ENCODE assay signal across 18 cellular contexts in the genomic region with DNA sequence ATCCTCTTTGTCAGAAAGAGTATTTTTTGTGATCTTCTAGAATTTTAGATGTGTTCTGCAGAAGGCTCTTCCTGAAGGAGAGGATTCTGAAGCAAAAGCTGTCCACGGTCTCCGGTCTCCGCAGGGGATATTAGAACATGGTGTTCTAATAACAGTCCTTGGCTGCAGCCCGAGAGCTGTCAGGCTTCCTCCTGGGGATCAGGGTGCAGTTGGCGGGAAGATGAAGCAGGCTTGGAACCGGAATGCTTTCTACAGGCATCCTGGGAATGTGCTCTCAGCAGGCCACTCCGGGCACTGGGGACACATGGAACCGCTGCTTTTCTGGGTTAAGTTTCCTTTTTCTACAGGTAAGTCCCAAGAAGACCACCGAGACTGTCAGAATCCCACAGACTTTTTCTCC.
DNase-seq lines count a peak whose midpoint lies in the region; ATAC-seq and TF ChIP-seq lines count a peak whose summit lies in the region.
"Had no signal": no experiment of that assay in that cellular context is flagged by ENCODE, and none has a peak within 500 bp of the region (broad histone marks: within the 10 kb centered on the region; RNA-seq: fewer than 3 reads in every experiment).

No MANE protein-coding gene starts in this region.

- H3K9me3 Mint-ChIP-seq in chondrocyte (ENCODE audit: low read depth), result no peaks in the 10 kb centered on the region
- H3K9me3 Mint-ChIP-seq: activated B cell treated with CpG ODN at 0.5 μM for 24 hours; activated naive CD4-positive, alpha-beta T cell treated with anti-CD3 and anti-CD28 coated beads, Interleukin-2, amount 50 U/mL, for 24 hours; stimulated activated naive CD8-positive, alpha-beta T cell treated with anti-CD3 and anti-CD28 coated beads, Interleukin-15, Interleukin-2, amounts not matched to agents 100 ng/mL and 50 ng/mL, for 24 hours had no signal

- H3K4me1 Mint-ChIP-seq in chondrocyte (ENCODE audit: low read depth), result peaks cover 19% of the 10 kb centered on the region
- H3K4me1 Mint-ChIP-seq: activated B cell treated with CpG ODN at 0.5 μM for 24 hours; activated naive CD4-positive, alpha-beta T cell treated with anti-CD3 and anti-CD28 coated beads, Interleukin-2, amount 50 U/mL, for 24 hours had no signal

- peak overlapping the region; percentile 41 for H3K27ac Mint-ChIP-seq in chondrocyte (ENCODE audit: unreplicated experiment)
- H3K27ac Mint-ChIP-seq: activated B cell treated with CpG ODN at 0.5 μM for 24 hours; activated naive CD4-positive, alpha-beta T cell treated with anti-CD3 and anti-CD28 coated beads, Interleukin-2, amount 50 U/mL, for 24 hours; stimulated activated naive CD8-positive, alpha-beta T cell treated with anti-CD3 and anti-CD28 coated beads, Interleukin-15, Interleukin-2, amounts not matched to agents 100 ng/mL and 50 ng/mL, for 24 hours had no signal

- ATAC-seq in sciatic nerve, result peak; percentile 87
- ATAC-seq in GM21367 (IDR thresholded peaks at IDR 0.05; ENCODE audit: unreplicated experiment), result no peak
- no peak for ATAC-seq in HG03520 (IDR thresholded peaks at IDR 0.05; ENCODE audit: unreplicated experiment)
- ATAC-seq: A549, mucosa of descending colon had no signal

- TF ChIP-seq CTCF in chondrocyte (IDR thresholded peaks at IDR 0.05) (no peak), GM10248 (IDR thresholded peaks at IDR 0.05; ENCODE audit: control extremely low read depth, extremely low read depth, low read depth, missing control alignments) (no peak)

- CTCF ChIA-PET in GM10248 (lab: Yijun Ruan, JAX), result no interaction called here

- no peak overlapping the region for H3K4me3 Mint-ChIP-seq in chondrocyte (ENCODE audit: unreplicated experiment)
- H3K4me3 Mint-ChIP-seq: activated B cell treated with CpG ODN at 0.5 μM for 24 hours; activated naive CD4-positive, alpha-beta T cell treated with anti-CD3 and anti-CD28 coated beads, Interleukin-2, amount 50 U/mL, for 24 hours; stimulated activated naive CD8-positive, alpha-beta T cell treated with anti-CD3 and anti-CD28 coated beads, Interleukin-15, Interleukin-2, amounts not matched to agents 100 ng/mL and 50 ng/mL, for 24 hours had no signal

- DNase-seq in Ammon's horn (ENCODE audit: low spot score), result peak; percentile 31
- DNase-seq in chondrocyte (ENCODE audit: low spot score), result no peak
- peak; percentile 30 for DNase-seq in iris pigment epithelial cell (ENCODE audit: low read depth)
- no peak for DNase-seq in sciatic nerve (ENCODE audit: low spot score)
- no peak for DNase-seq in GM10248 (ENCODE audit: extremely low spot score)
- DNase-seq in T-helper 2 cell, result no peak
- DNase-seq: activated B cell treated with CpG ODN at 0.5 μM for 24 hours, COR-L47, GM23248, NCI-H1417 treated with DMSO at 0.1 percent for 48 hours, NCI-H510A, SW 1271 had no signal

- H3K27me3 Mint-ChIP-seq in chondrocyte (ENCODE audit: low read depth), result no peaks in the 10 kb centered on the region
- H3K27me3 Mint-ChIP-seq: activated B cell treated with CpG ODN at 0.5 μM for 24 hours; activated naive CD4-positive, alpha-beta T cell treated with anti-CD3 and anti-CD28 coated beads, Interleukin-2, amount 50 U/mL, for 24 hours; stimulated activated naive CD8-positive, alpha-beta T cell treated with anti-CD3 and anti-CD28 coated beads, Interleukin-15, Interleukin-2, amounts not matched to agents 100 ng/mL and 50 ng/mL, for 24 hours had no signal

- POLR2A ChIA-PET in GM10248 (lab: Yijun Ruan, JAX), result no interaction called here

- intact Hi-C loops in sciatic nerve (cut with DNase I), result no loop called here

- no peaks in the 10 kb centered on the region for H3K36me3 Mint-ChIP-seq in chondrocyte (ENCODE audit: low read depth)
- H3K36me3 Mint-ChIP-seq: activated naive CD4-positive, alpha-beta T cell treated with anti-CD3 and anti-CD28 coated beads, Interleukin-2, amount 50 U/mL, for 24 hours had no signal

Comparison
In these comparisons a context has a peak if more than half of its experiments do, and no peak if none do; other contexts are left out.
1. DNase-seq: peak in Ammon's horn (single experiment) and iris pigment epithelial cell (single experiment); none in chondrocyte (single experiment), sciatic nerve (single experiment), GM10248 (single experiment) and T-helper 2 cell (0 of 5).